1 cellular context compared by ENCODE assay signal in the genomic region with DNA sequence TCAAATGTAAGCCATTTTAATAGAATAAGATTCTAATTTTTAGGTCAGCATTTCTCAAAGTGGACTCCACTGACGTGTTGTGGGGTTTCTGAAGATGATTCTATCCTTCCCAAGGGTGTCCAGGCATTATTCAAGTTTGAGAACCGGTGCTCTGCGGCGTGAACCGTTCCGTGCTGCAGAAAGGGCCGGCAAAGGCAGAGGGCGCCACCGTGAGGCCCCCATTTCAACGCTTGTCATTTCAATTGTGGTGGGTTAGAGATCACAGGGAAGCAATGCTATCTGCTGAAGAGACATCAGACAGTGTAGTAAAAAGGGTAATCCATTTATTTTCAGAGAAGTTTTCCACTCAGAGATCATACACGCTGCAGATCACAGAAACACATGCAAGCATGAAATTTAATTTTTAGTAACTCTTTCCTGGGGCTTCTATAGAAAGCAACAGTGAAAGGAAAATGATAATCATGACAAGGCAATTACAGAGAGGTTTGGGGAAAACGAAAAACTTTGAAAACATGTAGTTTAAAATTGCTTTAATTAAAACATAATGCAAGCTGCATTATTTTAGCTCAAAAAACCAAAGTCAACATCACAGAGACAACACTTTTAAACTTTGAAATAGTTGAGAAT.
TF ChIP-seq lines count a peak whose summit lies in the region.

No MANE protein-coding gene starts in this region.

TF ChIP-seq in IMR-90, 13 proteins besides CTCF, POLR2A, EP300 and RAD21 (continued from another document):
- TF ChIP-seq MAFK (IDR thresholded peaks at IDR 0.05; ENCODE audit: low read depth, low read length) = no peak
TF ChIP-seq in IMR-90: peak in this region for 1.
